Comparison of ENCODE assay signal across 14 cellular contexts in genomic region chr2:174339971-174340399, GRCh38. TPM values are rescaled to one million over a fixed set of nuclear protein-coding genes. Genes with fewer than 3 reads are reported as not detected.
A peak's percentile ranks its signal among the peaks of the same experiment; 100 is the strongest.
DNase-seq lines count a peak whose midpoint lies in the region; ATAC-seq, FAIRE-seq and TF ChIP-seq lines count a peak whose summit lies in the region.
"Had no signal": no experiment of that assay in that cellular context is flagged by ENCODE, and none has a peak within 500 bp of the region (broad histone marks: within the 10 kb centered on the region; RNA-seq: fewer than 3 reads in every experiment).

No MANE protein-coding gene starts in this region.

- no peak overlapping the region for H3K27ac Mint-ChIP-seq in T-cell

- H2BK120ac ChIP-seq in H1 (replicated peaks; ENCODE audit: low read depth, low read length) = no peak overlapping the region

- no peaks in the 10 kb centered on the region for H3K9me3 Mint-ChIP-seq in T-cell

- TF ChIP-seq POLR2A in H1 (IDR thresholded peaks at IDR 0.05; ENCODE audit: control extremely low read depth in 1 of 2, low read depth in 2 of 2, low read length in 2 of 2) = no peak

- no peak overlapping the region for H3K27ac ChIP-seq in HEK293 (ENCODE audit: extremely low read depth, low read depth, low read length)
- no peak overlapping the region for H3K27ac ChIP-seq in H1 (ENCODE audit: low read depth, low read length)
- no peak overlapping the region for H3K27ac ChIP-seq in neutrophil
- H3K27ac ChIP-seq: BLaER1 had no signal

- no peak overlapping the region for H2BK15ac ChIP-seq in H1 (ENCODE audit: low read length)

- H3K36me3 ChIP-seq in HEK293 (ENCODE audit: control insufficient read depth in 2 of 2, insufficient read depth in 1 of 2, low read length in 2 of 2) = no peaks in the 10 kb centered on the region
- peaks cover 0 to 6% (median 0%) of the 10 kb centered on the region in 4 experiments; a peak in 1 of 8 replicates for H3K36me3 ChIP-seq in H1 (ENCODE audit: control insufficient read depth in 2 of 4, insufficient read depth in 4 of 4, low read length in 3 of 4)
- no peaks in the 10 kb centered on the region for H3K36me3 ChIP-seq in neutrophil
- H3K36me3 ChIP-seq: BLaER1 had no signal

- POLR2A ChIA-PET in HEK293 (lab: Yijun Ruan, JAX) = no interaction called here
- POLR2A ChIA-PET in H1 (lab: Charles Lee; ENCODE audit: partially characterized antibody) = interaction anchor here (1.0 to 2.5 kb wide), 4 partner anchors 9 to 16 kb away, joined by 3 to 7 read pairs (median 6); no protein-coding TSS in a partner anchor
- POLR2A ChIA-PET in T-cell (lab: Charles Lee) = interaction anchor here in 1 of 2 donors (0.8 kb wide), 1 partner anchor 839 kb away, joined by 5 read pairs; no protein-coding TSS in a partner anchor

- CTCF ChIA-PET in HEK293 (lab: Yijun Ruan, JAX) = interaction anchor here (0.6 to 2.1 kb wide), 4 partner anchors 201 to 1299 kb away, joined by 3 to 12 read pairs (median 5); no protein-coding TSS in a partner anchor
- CTCF ChIA-PET in H1 (lab: Charles Lee; ENCODE audit: partially characterized antibody) = interaction anchor here (0.9 to 2.8 kb wide), 8 partner anchors 9 to 935 kb away, joined by 3 to 25 read pairs (median 4); no protein-coding TSS in a partner anchor
- CTCF ChIA-PET in T-cell (lab: Charles Lee) = interaction anchor here (0.6 to 2.6 kb wide), 5 partner anchors 13 to 939 kb away, joined by 3 to 85 read pairs (median 12); no protein-coding TSS in a partner anchor

- H3K36me3 Mint-ChIP-seq in T-cell = no peaks in the 10 kb centered on the region

- no peak for FAIRE-seq in H1 (lab: Jason Lieb, UNC)
- FAIRE-seq: GM19239 had no signal

- H3K4me2 ChIP-seq in H1 (ENCODE audit: insufficient read depth in 1 of 2, low read depth in 2 of 2, low read length in 2 of 2) = peak overlapping the region; percentile 76 to 80
- H3K4me2 ChIP-seq: BLaER1 had no signal

- no peak overlapping the region for H3K4ac ChIP-seq in H1 (replicated peaks; ENCODE audit: insufficient read length, low read depth, low read length)

- no peaks in the 10 kb centered on the region for H3K79me2 ChIP-seq in H1 (ENCODE audit: control insufficient read depth in 1 of 2, insufficient read depth in 2 of 2, low read length in 2 of 2)

- H3K9ac ChIP-seq in H1 (replicated peaks in 1 of 4; ENCODE audit: extremely low read depth in 1 of 4, low read depth in 3 of 4, low read length in 3 of 4) = no peak overlapping the region
- H3K9ac ChIP-seq: BLaER1 had no signal

- peaks cover 56 to 65% of the 10 kb centered on the region in 2 donors for H3K27me3 Mint-ChIP-seq in T-cell

- no peak for TF ChIP-seq EP300 in H1 (IDR thresholded peaks at IDR 0.05; ENCODE audit: borderline replicate concordance in 1 of 2, low read depth in 2 of 2, low read length in 2 of 2)

- no peak overlapping the region for H4K5ac ChIP-seq in H1 (ENCODE audit: insufficient read length, low read depth, low read length)

- H3K14ac ChIP-seq in H1 (ENCODE audit: insufficient read length) = no peak overlapping the region

- H4K8ac ChIP-seq in H1 (ENCODE audit: extremely low read depth, insufficient read depth, low read length) = no peak overlapping the region

- WGBS in H1 (ENCODE audit: extremely low coverage in 1 of 2, insufficient coverage in 1 of 2, insufficient read length in 1 of 2, insufficient replicate concordance in 2 of 2, low coverage in 1 of 2, low lambda C conversion rate in 2 of 2, missing lambda C conversion rate in 1 of 2), 2 experiments = 2% methylated on average over 26 of the region's 32 CpGs; no CpG with 5 or more reads in 1 of the 2 experiments

- H3K23me2 ChIP-seq in H1 (ENCODE audit: low read depth, low read length) = peaks cover 30% of the 10 kb centered on the region; the same call in 1 of the 2 replicates

- no peak overlapping the region for H2AFZ ChIP-seq in H1 (ENCODE audit: low read length)

- peak; percentile 57 for DNase-seq in activated CD8-positive, alpha-beta memory T cell treated with anti-CD3 and anti-CD28 coated beads, Interleukin-2, amount 50 U/mL, for 48 hours
- no peak for DNase-seq in activated CD8-positive, alpha-beta memory T cell treated with anti-CD3 and anti-CD28 coated beads, Interleukin-2, amount 50 U/mL, for 4 hours
- DNase-seq in H1 (ENCODE audit: low read depth in 1 of 2, low spot score in 2 of 2) (no peak), amygdala (lab: John Stamatoyannopoulos, UW) (no peak), T-cell (no peak)
- DNase-seq: foreskin melanocyte; NCI-H187; stimulated activated CD8-positive, alpha-beta memory T cell treated with anti-CD3 and anti-CD28 coated beads, Interleukin-4, amount 100 ng/mL, for 48 hours had no signal

- no peak overlapping the region for H3K56ac ChIP-seq in H1 (replicated peaks; ENCODE audit: insufficient read length, low read depth, low read length)

- H2BK20ac ChIP-seq in H1 (ENCODE audit: low read length) = no peak overlapping the region

- H3K4me3 ChIP-seq in HEK293 (ENCODE audit: low read depth, low read length) (peak overlapping the region; percentile 23), H1 (ENCODE audit: extremely low read depth in 1 of 4, insufficient read depth in 2 of 4, low read depth in 3 of 4, low read length in 4 of 4) (peak overlapping the region in 3 of 4 experiments; percentile 9 to 63 (median 32); a peak in 6 of 8 replicates), neutrophil (ENCODE audit: low read depth in 1 of 2, low read length in 1 of 2) (peak overlapping the region; percentile 41 to 45)
- H3K4me3 ChIP-seq: BLaER1 had no signal

- no peak overlapping the region for H2BK5ac ChIP-seq in H1 (ENCODE audit: low read depth, low read length)

- H3K9me3 ChIP-seq in HEK293 (ENCODE audit: control insufficient read depth, insufficient read depth, low read depth, low read length) = no peaks in the 10 kb centered on the region
- H3K9me3 ChIP-seq in H1 (ENCODE audit: insufficient read depth in 2 of 2, low read depth in 1 of 2, low read length in 1 of 2) = no peaks in the 10 kb centered on the region
- no peaks in the 10 kb centered on the region for H3K9me3 ChIP-seq in neutrophil

- H4K20me1 ChIP-seq in H1 (replicated peaks in 1 of 2; ENCODE audit: control insufficient read depth in 1 of 2, insufficient read depth in 2 of 2, low read length in 2 of 2) = peaks cover 2 to 7% of the 10 kb centered on the region in 2 experiments

- H2BK12ac ChIP-seq in H1 (ENCODE audit: low read depth, low read length) = no peak overlapping the region

- TF ChIP-seq RAD21 in H1 (IDR thresholded peaks at IDR 0.05 in 1 of 2, conservative IDR thresholded peaks at IDR 0.05 in 1 of 2; ENCODE audit: low read depth in 2 of 2, low read length in 2 of 2) = no peak

- no peak overlapping the region for H3K18ac ChIP-seq in H1 (ENCODE audit: extremely low read depth, low read length)

- ATAC-seq in HG03565 (IDR thresholded peaks at IDR 0.05; ENCODE audit: unreplicated experiment) (no peak), T-cell (replicated peaks in 1 of 4) (no peak)

- TF ChIP-seq CTCF in HEK293 (tag by site-specific recombination; IDR thresholded peaks at IDR 0.05) (no peak), H1 (IDR thresholded peaks at IDR 0.05; ENCODE audit: control extremely low read depth in 1 of 3, insufficient read depth in 1 of 3, low read depth in 1 of 3, low read length in 3 of 3) (no peak), neutrophil (IDR thresholded peaks at IDR 0.05) (no peak)

- H3K27me3 ChIP-seq in H1 (replicated peaks in 1 of 4; ENCODE audit: control insufficient read depth in 3 of 4, extremely low read depth in 1 of 4, insufficient read depth in 3 of 4, low read length in 3 of 4) (peaks cover 53 to 100% (median 85%) of the 10 kb centered on the region in 4 experiments), neutrophil (peaks cover 100% of the 10 kb centered on the region)

- no peak overlapping the region for H2AK5ac ChIP-seq in H1 (ENCODE audit: low read depth, low read length)

- no peak overlapping the region for H3K23ac ChIP-seq in H1 (ENCODE audit: insufficient read length)

- H4K91ac ChIP-seq in H1 (replicated peaks; ENCODE audit: insufficient read length, low read length) = no peak overlapping the region

- H3K4me3 Mint-ChIP-seq in T-cell = no peak overlapping the region

- H3K4me1 Mint-ChIP-seq in T-cell = peaks cover 41 to 51% (median 49%) of the 10 kb centered on the region in 3 donors

- H3K4me1 ChIP-seq in HEK293 (ENCODE audit: control insufficient read depth, insufficient read depth, low read length) (no peaks in the 10 kb centered on the region), H1 (replicated peaks in 1 of 4; ENCODE audit: control insufficient read depth in 3 of 4, insufficient read depth in 4 of 4, low read length in 3 of 4) (peaks cover 2 to 28% (median 15%) of the 10 kb centered on the region in 4 experiments; a peak in 6 of 7 replicates), neutrophil (ENCODE audit: control insufficient read depth in 1 of 2, insufficient read depth in 1 of 2, low read depth in 1 of 2, low read length in 1 of 2) (peaks cover 71 to 79% of the 10 kb centered on the region in 2 experiments)

- H3K79me1 ChIP-seq in H1 (ENCODE audit: low read depth, low read length) = no peaks in the 10 kb centered on the region

TF ChIP-seq in HEK293, 187 proteins besides CTCF, POLR2A, EP300 and RAD21 (continues in another document):
- TF ChIP-seq ZNF155 (tag by site-specific recombination; IDR thresholded peaks at IDR 0.05) (no peak), ZNF202 (tag by site-specific recombination; IDR thresholded peaks at IDR 0.05; ENCODE audit: borderline replicate concordance) (peak; percentile 78)

TF ChIP-seq in H1, 55 proteins besides CTCF, POLR2A, EP300 and RAD21 (continues in another document):
- TF ChIP-seq SIX5 (IDR thresholded peaks at IDR 0.05; ENCODE audit: low read depth, low read length) = no peak

RNA-seq across cellular contexts. Expression of gene SP9, which starts 5.2 kb away (rescaled TPM):
- 0.11 TPM in 2 replicates for total RNA-seq in H1 (2021; fragmentation: NEBNext Ultra II Directional; extraction: Animal tissue kit (Norgen Biotek cat#: 25700))
- polyA plus RNA-seq in H1 (2011; rRNA removed) = 0.03 and 0.06 TPM in 2 replicates
- 0.05 TPM for polyA plus RNA-seq in H1 (2011; cell fraction: cytosol; rRNA removed)
- polyA plus RNA-seq in H1 (2011; cell fraction: nucleus; rRNA removed) = 0.09 TPM
- polyA plus RNA-seq in H1 (2012, experiment 1 of 2) = not detected in 4 replicates
- polyA plus RNA-seq in H1 (2012, experiment 2 of 2) = not detected
- 0.04 TPM for polyA plus RNA-seq in H1 (2013, experiment 1 of 2)
- polyA plus RNA-seq in H1 (2013, experiment 2 of 2) = 0.07 TPM
- not detected in 2 replicates for polyA minus RNA-seq in H1 (2011; rRNA and poly(A)+ RNA removed)
- polyA minus RNA-seq in H1 (2011; cell fraction: cytosol; rRNA and poly(A)+ RNA removed) = not detected
- not detected for polyA minus RNA-seq in H1 (2011; cell fraction: nucleus; rRNA and poly(A)+ RNA removed)
- not detected for total RNA-seq in T-cell
- total RNA-seq: T-helper 2 cell treated with Interferon-gamma antibody and Interleukin-4, amounts not matched to agents 100 ng/mL and 5 ng/mL, for 36 hours had no signal

RNA-seq across cellular contexts. Expression of gene SCRN3, which starts 55.5 kb away (rescaled TPM):
- total RNA-seq in H1 (2021; fragmentation: NEBNext Ultra II Directional; extraction: Animal tissue kit (Norgen Biotek cat#: 25700)) = 6.8 and 7.4 TPM in 2 replicates
- polyA plus RNA-seq in H1 (2011; rRNA removed) = 7.8 TPM in 2 replicates
- polyA plus RNA-seq in H1 (2011; cell fraction: cytosol; rRNA removed) = 8.5 TPM
- polyA plus RNA-seq in H1 (2011; cell fraction: nucleus; rRNA removed) = 5.0 TPM
- 3.8 to 7.0 TPM (median 4.7 TPM) in 4 replicates for polyA plus RNA-seq in H1 (2012, experiment 1 of 2)
- polyA plus RNA-seq in H1 (2012, experiment 2 of 2) = 1.6 TPM
- polyA plus RNA-seq in H1 (2013, experiment 1 of 2) = 7.6 TPM
- polyA plus RNA-seq in H1 (2013, experiment 2 of 2) = 7.2 TPM
- polyA minus RNA-seq in H1 (2011; rRNA and poly(A)+ RNA removed) = 5.4 and 8.1 TPM in 2 replicates
- polyA minus RNA-seq in H1 (2011; cell fraction: cytosol; rRNA and poly(A)+ RNA removed) = 3.6 TPM
- polyA minus RNA-seq in H1 (2011; cell fraction: nucleus; rRNA and poly(A)+ RNA removed) = 22.1 TPM
- 10 to 100 TPM; 11.3 to 17.9 (median 14.8) TPM for total RNA-seq in T-cell
